Comparison of ENCODE assay signal across 10 cellular contexts in genomic region chr7:82441916-82442478, GRCh38. TPM values are rescaled to one million over a fixed set of nuclear protein-coding genes. Genes with fewer than 3 reads are reported as not detected.
A peak's percentile ranks its signal among the peaks of the same experiment; 100 is the strongest.
DNase-seq lines count a peak whose midpoint lies in the region; ATAC-seq and TF ChIP-seq lines count a peak whose summit lies in the region.
"Had no signal": no experiment of that assay in that cellular context is flagged by ENCODE, and none has a peak within 500 bp of the region (broad histone marks: within the 10 kb centered on the region; RNA-seq: fewer than 3 reads in every experiment).

No MANE protein-coding gene starts in this region.

- ATAC-seq in SK-N-SH treated with all-trans-retinoic acid at 6 μM for 48 hours (no peak), HG03108 (IDR thresholded peaks at IDR 0.05; ENCODE audit: unreplicated experiment) (no peak)

- H3K4me1 ChIP-seq in iPS-18a (ENCODE audit: control insufficient read depth, low read depth, low read length) (peaks cover 45% of the 10 kb centered on the region), subcutaneous abdominal adipose tissue (ENCODE audit: control insufficient read depth in 5 of 5, insufficient read depth in 5 of 5, low read length in 5 of 5) (peaks cover 0 to 30% (median 19%) of the 10 kb centered on the region in 5 donors)

- H3K4me3 ChIP-seq in iPS-18a (ENCODE audit: low read length) (peak overlapping the region; percentile 89), subcutaneous abdominal adipose tissue (ENCODE audit: low read depth in 1 of 5, low read length in 5 of 5) (peak overlapping the region; percentile 78 to 93 (median 85))

- H3K9ac ChIP-seq in iPS-18a (ENCODE audit: low read length) (peak overlapping the region; percentile 86), subcutaneous abdominal adipose tissue (ENCODE audit: low read length in 5 of 5) (peak overlapping the region in 3 of 5 donors; percentile 28 to 77 (median 75))

- H3K36me3 ChIP-seq in iPS-18a (ENCODE audit: control insufficient read depth, low read depth, low read length) (no peaks in the 10 kb centered on the region), subcutaneous abdominal adipose tissue (ENCODE audit: control insufficient read depth in 5 of 5, insufficient read depth in 5 of 5, low read length in 5 of 5) (no peaks in the 10 kb centered on the region)

- H3K27ac ChIP-seq in iPS-18a (ENCODE audit: low read length) (peak overlapping the region; percentile 85), subcutaneous abdominal adipose tissue (ENCODE audit: low read depth, low read length) (no peak overlapping the region)
- H3K27ac ChIP-seq: C4-2B had no signal

- peaks cover 28% of the 10 kb centered on the region for H3K27me3 ChIP-seq in iPS-18a (ENCODE audit: control insufficient read depth, insufficient read depth, low read length)
- H3K27me3 ChIP-seq in subcutaneous abdominal adipose tissue (ENCODE audit: control insufficient read depth in 5 of 5, insufficient read depth in 4 of 5, low read length in 5 of 5), result no peaks in the 10 kb centered on the region

- H3K9me3 ChIP-seq in iPS-18a (ENCODE audit: control insufficient read depth, low read depth, low read length) (no peaks in the 10 kb centered on the region), subcutaneous abdominal adipose tissue (ENCODE audit: control insufficient read depth in 5 of 5, low read length in 5 of 5) (no peaks in the 10 kb centered on the region)

- DNase-seq in NCI-H345 (lab: John Stamatoyannopoulos, UW) (peak; percentile 41), NCI-H345 treated with DMSO at 0.1 percent for 48 hours (lab: John Stamatoyannopoulos, UW; ENCODE audit: unreplicated experiment) (no peak), HCEC 1CT (no peak), ureter (ENCODE audit: low spot score) (no peak)

TF ChIP-seq in SK-N-SH treated with all-trans-retinoic acid at 6 μM for 48 hours, 23 proteins besides CTCF, POLR2A, EP300 and RAD21:
- TF ChIP-seq ISL1 (CRISPR knock-in tag; IDR thresholded peaks at IDR 0.05) (peak; percentile 42; the same call in 1 of the 2 replicates), SNAI2 (CRISPR knock-in tag; IDR thresholded peaks at IDR 0.05) (no peak)

RNA-seq across cellular contexts. Expression of gene CACNA2D1, which starts 1.6 kb away (rescaled TPM):
- total RNA-seq in ureter, result 20.2 TPM
- total RNA-seq: T-helper 2 cell treated with Interferon-gamma antibody and Interleukin-4, amounts not matched to agents 100 ng/mL and 5 ng/mL, for 36 hours had no signal
